1 cellular context compared by ENCODE assay signal in the genomic region with DNA sequence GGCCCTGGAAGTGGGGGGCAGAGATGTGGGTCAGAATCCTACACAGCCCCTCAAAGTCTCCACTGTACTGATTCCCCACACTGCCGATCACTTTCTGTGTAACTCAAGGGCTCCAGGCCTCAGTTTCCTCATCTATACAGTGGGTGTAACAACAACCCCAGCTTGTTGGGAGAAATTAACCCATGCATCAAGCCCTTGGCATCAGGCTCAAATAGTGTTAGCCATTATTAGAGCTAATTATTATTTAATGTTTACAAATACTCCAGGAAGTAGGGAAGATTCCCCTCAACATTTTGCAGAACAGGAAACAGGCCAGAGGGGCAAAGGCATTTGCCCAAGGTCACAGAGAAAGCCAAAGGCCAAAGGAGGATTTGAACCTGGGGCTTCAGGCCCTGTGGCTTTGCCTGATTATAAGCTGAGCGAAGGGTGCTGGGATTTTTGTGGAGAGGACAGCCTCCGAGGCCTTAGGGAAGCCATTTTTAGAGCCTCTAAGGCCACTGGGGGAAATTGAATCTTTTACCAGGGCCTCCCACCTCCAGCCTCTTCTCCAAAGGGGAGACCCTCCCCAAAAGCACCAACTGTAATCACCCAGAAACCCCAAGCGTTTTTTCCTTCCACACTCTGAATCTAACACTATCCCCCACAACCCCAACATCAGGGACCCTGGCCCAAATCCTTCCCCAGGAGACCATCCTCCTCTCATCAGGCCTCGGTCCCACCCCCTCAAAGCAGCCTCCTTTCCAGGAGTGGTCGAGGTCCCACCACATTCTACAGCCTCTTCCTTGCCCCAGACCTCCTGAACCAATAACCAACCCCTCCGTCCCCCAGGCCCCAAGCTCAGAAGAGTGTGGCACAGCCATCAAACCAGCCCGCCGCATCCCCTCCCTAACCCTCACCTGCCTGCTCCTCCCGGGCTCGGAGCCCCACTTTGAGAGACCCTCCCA.
A peak's percentile ranks its signal among the peaks of the same experiment; 100 is the strongest.
TF ChIP-seq lines count a peak whose summit lies in the region.

No MANE protein-coding gene starts in this region.

TF ChIP-seq in HepG2, 621 proteins besides CTCF, POLR2A, EP300 and RAD21 (continued from another document):
- TF ChIP-seq PAF1 (CRISPR knock-in tag; IDR thresholded peaks at IDR 0.05), result no peak
- TF ChIP-seq, protein P1, sequence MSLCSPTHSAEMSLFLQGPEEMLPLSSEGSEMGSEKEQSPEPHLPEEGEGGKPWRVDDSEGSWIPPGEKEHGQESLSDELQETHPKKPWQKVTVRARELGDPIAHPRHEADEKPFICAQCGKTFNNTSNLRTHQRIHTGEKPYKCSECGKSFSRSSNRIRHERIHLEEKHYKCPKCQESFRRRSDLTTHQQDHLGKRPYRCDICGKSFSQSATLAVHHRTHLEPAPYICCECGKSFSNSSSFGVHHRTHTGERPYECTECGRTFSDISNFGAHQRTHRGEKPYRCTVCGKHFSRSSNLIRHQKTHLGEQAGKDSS (CRISPR knock-in tag; IDR thresholded peaks at IDR 0.05; ENCODE audit: borderline replicate concordance, low read depth), result no peak
- no peak for TF ChIP-seq RFXANK (CRISPR knock-in tag; IDR thresholded peaks at IDR 0.05)
- no peak for TF ChIP-seq KAT7 (CRISPR knock-in tag; IDR thresholded peaks at IDR 0.05; ENCODE audit: borderline replicate concordance)
- no peak for TF ChIP-seq ZNF569 (CRISPR knock-in tag; IDR thresholded peaks at IDR 0.05; ENCODE audit: borderline replicate concordance)
- TF ChIP-seq ELF3 (CRISPR knock-in tag; IDR thresholded peaks at IDR 0.05), result no peak
- no peak for TF ChIP-seq CERS6 (CRISPR knock-in tag; IDR thresholded peaks at IDR 0.05)
- no peak for TF ChIP-seq MIER2 (CRISPR knock-in tag; IDR thresholded peaks at IDR 0.05)
- 0 out of 2 replicates have a peak, but pooled peaks have one; percentile 65 for TF ChIP-seq PCBP1 (IDR thresholded peaks at IDR 0.05; ENCODE audit: borderline replicate concordance, low read depth, low read length)
- TF ChIP-seq, protein P2, sequence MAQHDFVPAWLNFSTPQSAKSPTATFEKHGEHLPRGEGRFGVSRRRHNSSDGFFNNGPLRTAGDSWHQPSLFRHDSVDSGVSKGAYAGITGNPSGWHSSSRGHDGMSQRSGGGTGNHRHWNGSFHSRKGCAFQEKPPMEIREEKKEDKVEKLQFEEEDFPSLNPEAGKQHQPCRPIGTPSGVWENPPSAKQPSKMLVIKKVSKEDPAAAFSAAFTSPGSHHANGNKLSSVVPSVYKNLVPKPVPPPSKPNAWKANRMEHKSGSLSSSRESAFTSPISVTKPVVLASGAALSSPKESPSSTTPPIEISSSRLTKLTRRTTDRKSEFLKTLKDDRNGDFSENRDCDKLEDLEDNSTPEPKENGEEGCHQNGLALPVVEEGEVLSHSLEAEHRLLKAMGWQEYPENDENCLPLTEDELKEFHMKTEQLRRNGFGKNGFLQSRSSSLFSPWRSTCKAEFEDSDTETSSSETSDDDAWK (CRISPR knock-in tag; IDR thresholded peaks at IDR 0.05), result no peak
- no peak for TF ChIP-seq MYNN (CRISPR knock-in tag; IDR thresholded peaks at IDR 0.05; ENCODE audit: low read depth)
- peak; percentile 29; the same call in 1 of the 2 replicates for TF ChIP-seq ZMYM3 (CRISPR knock-in tag; IDR thresholded peaks at IDR 0.05)
- TF ChIP-seq PHB2 (IDR thresholded peaks at IDR 0.05; ENCODE audit: partially characterized antibody), result no peak
- no peak for TF ChIP-seq SUZ12 (IDR thresholded peaks at IDR 0.05; ENCODE audit: low read depth, low read length)
- no peak for TF ChIP-seq ZNF737 (CRISPR knock-in tag; IDR thresholded peaks at IDR 0.05; ENCODE audit: borderline replicate concordance)
- no peak for TF ChIP-seq THAP8 (CRISPR knock-in tag; IDR thresholded peaks at IDR 0.05; ENCODE audit: borderline replicate concordance)
- no peak for TF ChIP-seq ZNF776 (CRISPR knock-in tag; IDR thresholded peaks at IDR 0.05)
- TF ChIP-seq, protein P3, sequence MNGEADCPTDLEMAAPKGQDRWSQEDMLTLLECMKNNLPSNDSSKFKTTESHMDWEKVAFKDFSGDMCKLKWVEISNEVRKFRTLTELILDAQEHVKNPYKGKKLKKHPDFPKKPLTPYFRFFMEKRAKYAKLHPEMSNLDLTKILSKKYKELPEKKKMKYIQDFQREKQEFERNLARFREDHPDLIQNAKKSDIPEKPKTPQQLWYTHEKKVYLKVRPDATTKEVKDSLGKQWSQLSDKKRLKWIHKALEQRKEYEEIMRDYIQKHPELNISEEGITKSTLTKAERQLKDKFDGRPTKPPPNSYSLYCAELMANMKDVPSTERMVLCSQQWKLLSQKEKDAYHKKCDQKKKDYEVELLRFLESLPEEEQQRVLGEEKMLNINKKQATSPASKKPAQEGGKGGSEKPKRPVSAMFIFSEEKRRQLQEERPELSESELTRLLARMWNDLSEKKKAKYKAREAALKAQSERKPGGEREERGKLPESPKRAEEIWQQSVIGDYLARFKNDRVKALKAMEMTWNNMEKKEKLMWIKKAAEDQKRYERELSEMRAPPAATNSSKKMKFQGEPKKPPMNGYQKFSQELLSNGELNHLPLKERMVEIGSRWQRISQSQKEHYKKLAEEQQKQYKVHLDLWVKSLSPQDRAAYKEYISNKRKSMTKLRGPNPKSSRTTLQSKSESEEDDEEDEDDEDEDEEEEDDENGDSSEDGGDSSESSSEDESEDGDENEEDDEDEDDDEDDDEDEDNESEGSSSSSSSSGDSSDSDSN (CRISPR knock-in tag; IDR thresholded peaks at IDR 0.05), result no peak
- peak; percentile 25 for TF ChIP-seq SAP130 (CRISPR knock-in tag; IDR thresholded peaks at IDR 0.05; ENCODE audit: low read depth)
- no peak for TF ChIP-seq ZNF773 (CRISPR knock-in tag; IDR thresholded peaks at IDR 0.05; ENCODE audit: borderline replicate concordance)
- no peak for TF ChIP-seq NRL (CRISPR knock-in tag; IDR thresholded peaks at IDR 0.05; ENCODE audit: borderline replicate concordance)
